21 cellular contexts compared by ENCODE assay signal in the genomic region with DNA sequence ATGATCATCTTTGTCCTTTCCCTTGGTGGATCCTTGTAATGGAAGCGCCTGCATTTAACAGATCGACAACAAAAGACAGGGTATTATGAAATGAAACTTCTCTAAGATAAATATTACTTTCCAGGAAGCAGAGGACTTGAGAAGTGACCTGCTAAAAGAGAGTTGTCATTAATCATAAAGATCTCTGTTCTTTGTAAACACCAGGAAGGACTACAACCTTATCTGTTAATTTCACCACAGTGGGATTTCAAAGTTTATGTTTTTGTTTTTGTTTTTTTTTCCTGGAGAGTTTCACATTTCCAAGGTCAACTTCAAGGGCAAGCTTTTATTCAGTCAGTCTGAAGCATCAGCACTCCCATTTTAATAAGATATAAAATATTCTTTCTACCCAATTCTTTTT.
A peak's percentile ranks its signal among the peaks of the same experiment; 100 is the strongest.
DNase-seq lines count a peak whose midpoint lies in the region; ATAC-seq, FAIRE-seq and TF ChIP-seq lines count a peak whose summit lies in the region.
"Had no signal": no experiment of that assay in that cellular context is flagged by ENCODE, and none has a peak within 500 bp of the region (broad histone marks: within the 10 kb centered on the region; RNA-seq: fewer than 3 reads in every experiment).

No MANE protein-coding gene starts in this region.

- WGBS in IMR-90 (ENCODE audit: extremely low coverage in 2 of 2, insufficient read length in 1 of 2), 2 experiments, result no CpG with 5 or more reads among the region's 2 CpGs
- 0% methylated on average over 2 of the region's 2 CpGs for WGBS in HepG2 (ENCODE audit: low lambda C conversion rate)

- BruUV-seq in IMR-90 (replicated peaks; lab: Mats Ljungman, UMichigan) (no TSS peak), HepG2 (replicated peaks; lab: Mats Ljungman, UMichigan) (no TSS peak)

- H3K36me3 ChIP-seq in HEK293 (ENCODE audit: control insufficient read depth in 2 of 2, insufficient read depth in 1 of 2, low read length in 2 of 2) (no peaks in the 10 kb centered on the region), IMR-90 (ENCODE audit: control insufficient read depth, insufficient read depth, low read length) (no peaks in the 10 kb centered on the region), right atrium auricular region (no peaks in the 10 kb centered on the region), HepG2 (replicated peaks in 1 of 2; ENCODE audit: control insufficient read depth in 1 of 2, insufficient read depth in 2 of 2, low read length in 2 of 2) (no peaks in the 10 kb centered on the region)
- H3K36me3 ChIP-seq: BLaER1 had no signal

- H3K18ac ChIP-seq in IMR-90 (ENCODE audit: low read depth, low read length), result no peak overlapping the region

- H2BK15ac ChIP-seq in IMR-90 (ENCODE audit: low read depth, low read length), result no peak overlapping the region

- H3K4me2 ChIP-seq in IMR-90 (ENCODE audit: low read depth, low read length) (no peak overlapping the region), HepG2 (ENCODE audit: low read depth, low read length) (no peak overlapping the region)
- H3K4me2 ChIP-seq: BLaER1, GM23338 had no signal

- no peak overlapping the region for H3K14ac ChIP-seq in IMR-90 (replicated peaks; ENCODE audit: low read depth, low read length)

- H3K36me3 Mint-ChIP-seq in nephron (ENCODE audit: low read depth), result no peaks in the 10 kb centered on the region
- H3K36me3 Mint-ChIP-seq in activated CD8-positive, alpha-beta T cell treated with anti-CD3 and anti-CD28 coated beads, Interleukin-2, amount 10 ng/mL, durations not matched to agents 7 days and 5 days (ENCODE audit: low read depth), result no peaks in the 10 kb centered on the region
- H3K36me3 Mint-ChIP-seq: CD4-positive, CD25-positive, alpha-beta regulatory T cell; CD8-positive, alpha-beta T cell had no signal

- no peak overlapping the region for H2AK9ac ChIP-seq in IMR-90 (replicated peaks; ENCODE audit: low read depth, low read length, poor library complexity)

- H2AK5ac ChIP-seq in IMR-90 (ENCODE audit: low read depth, low read length), result no peak overlapping the region

- H2BK5ac ChIP-seq in IMR-90 (ENCODE audit: low read depth, low read length, poor library complexity, severe bottlenecking), result no peak overlapping the region

- no peak for FAIRE-seq in HepG2 (lab: Jason Lieb, UNC)
- FAIRE-seq: GM12878 had no signal

- TF ChIP-seq EP300 in HepG2 (IDR thresholded peaks at IDR 0.05; ENCODE audit: low read depth in 2 of 2, low read length in 2 of 2), result no peak
- TF ChIP-seq EP300 in HepG2 (CRISPR knock-in tag; IDR thresholded peaks at IDR 0.05; ENCODE audit: borderline replicate concordance), result no peak

- peak overlapping the region; percentile 55 to 76 (median 72) for H3K27ac Mint-ChIP-seq in nephron
- H3K27ac Mint-ChIP-seq in activated CD8-positive, alpha-beta T cell treated with anti-CD3 and anti-CD28 coated beads, Interleukin-2, amount 10 ng/mL, durations not matched to agents 7 days and 5 days, result no peak overlapping the region
- H3K27ac Mint-ChIP-seq: B cell; CD4-positive, CD25-positive, alpha-beta regulatory T cell; CD8-positive, alpha-beta T cell; GM23338; H9 had no signal

- POLR2A ChIA-PET in HEK293 (lab: Yijun Ruan, JAX), result interaction anchor here (0.6 kb wide), 2 partner anchors 154 to 321 kb away, joined by 3 read pairs; no protein-coding TSS in a partner anchor
- POLR2A ChIA-PET in IMR-90 (lab: Charles Lee; ENCODE audit: unreplicated experiment), result no interaction called here
- POLR2A ChIA-PET in HepG2 (lab: Yijun Ruan, JAX), result no interaction called here
- POLR2A ChIA-PET in activated CD8-positive, alpha-beta T cell treated with anti-CD3 and anti-CD28 coated beads, Interleukin-2, amount 10 ng/mL, durations not matched to agents 7 days and 5 days (lab: Charles Lee), result no interaction called here

- H2BK120ac ChIP-seq in IMR-90 (ENCODE audit: low read depth, low read length), result peak overlapping the region; percentile 86

- H2AFZ ChIP-seq in IMR-90 (replicated peaks; ENCODE audit: low read length, poor library complexity) (no peak overlapping the region), HepG2 (ENCODE audit: low read length) (no peak overlapping the region)
- H2AFZ ChIP-seq: GM23338 had no signal

- no peak overlapping the region; the same call in 1 of the 2 replicates for H3K4ac ChIP-seq in IMR-90 (ENCODE audit: low read depth, low read length)

- TF ChIP-seq POLR2A in IMR-90 (IDR thresholded peaks at IDR 0.05; ENCODE audit: low read depth, low read length), result no peak
- no peak for TF ChIP-seq POLR2A in HepG2 (IDR thresholded peaks at IDR 0.05; ENCODE audit: insufficient read depth in 1 of 2, low read depth in 2 of 2, low read length in 2 of 2)

- TF ChIP-seq RAD21 in IMR-90 (IDR thresholded peaks at IDR 0.05; ENCODE audit: low read length) (no peak), HepG2 (CRISPR knock-in tag; IDR thresholded peaks at IDR 0.05) (no peak)

- no peak for ATAC-seq in IMR-90 (ENCODE audit: low read depth)
- ATAC-seq in HepG2, result no peak
- no peak for ATAC-seq in activated CD8-positive, alpha-beta T cell treated with anti-CD3 and anti-CD28 coated beads, Interleukin-2, amount 10 ng/mL, durations not matched to agents 7 days and 5 days
- ATAC-seq: CD8-positive, alpha-beta T cell; GM12878; GM23338; HCT116 had no signal

- DNase-seq in IMR-90 (no peak), fibroblast of the aortic adventitia (ENCODE audit: low read depth) (peak; percentile 15), right atrium auricular region (ENCODE audit: low spot score) (no peak), HepG2 (ENCODE audit: low spot score) (no peak)
- DNase-seq in activated CD8-positive, alpha-beta T cell treated with anti-CD3 and anti-CD28 coated beads, Interleukin-2, amount 10 ng/mL, durations not matched to agents 7 days and 5 days, result no peak
- DNase-seq: Caco-2; CD4-positive, CD25-positive, alpha-beta regulatory T cell; CD8-positive, alpha-beta T cell; DMS 273 treated with DMSO at 0.1 percent for 48 hours; DMS79; EL; GDM1; H9 had no signal

- H4K5ac ChIP-seq in IMR-90 (ENCODE audit: low read depth, low read length), result no peak overlapping the region; the same call in 1 of the 2 replicates

- in situ Hi-C loops in IMR-90 (cut with MboI; ENCODE audit: low sequenced_read_pairs), result no loop called here
- in situ Hi-C loops in HepG2 (cut with HindIII; ENCODE audit: extremely low pct_ligation_motif_present, low pct_unique_long_range_greater_than_20kb), result no loop called here

- no peak overlapping the region for H3K23ac ChIP-seq in IMR-90 (ENCODE audit: low read depth, low read length)

- H2BK20ac ChIP-seq in IMR-90 (ENCODE audit: low read depth, low read length), result peak overlapping the region; percentile 46; the same call in 1 of the 2 replicates

- H4K20me1 ChIP-seq in IMR-90 (ENCODE audit: insufficient read depth, low read length), result no peaks in the 10 kb centered on the region
- H4K20me1 ChIP-seq in HepG2 (ENCODE audit: insufficient read depth, low read length), result no peaks in the 10 kb centered on the region
- H4K20me1 ChIP-seq: BLaER1 had no signal

- no peaks in the 10 kb centered on the region for H3K27me3 Mint-ChIP-seq in nephron (ENCODE audit: low read depth)
- no peaks in the 10 kb centered on the region for H3K27me3 Mint-ChIP-seq in activated CD8-positive, alpha-beta T cell treated with anti-CD3 and anti-CD28 coated beads, Interleukin-2, amount 10 ng/mL, durations not matched to agents 7 days and 5 days (ENCODE audit: low read depth)
- H3K27me3 Mint-ChIP-seq: CD4-positive, CD25-positive, alpha-beta regulatory T cell had no signal

- CTCF ChIA-PET in HEK293 (lab: Yijun Ruan, JAX) (no interaction called here), IMR-90 (lab: Yijun Ruan, JAX) (no interaction called here), HepG2 (lab: Yijun Ruan, JAX; ENCODE audit: low intra/inter-chr PET ratio, low total read pairs) (no interaction called here)
- CTCF ChIA-PET in activated CD8-positive, alpha-beta T cell treated with anti-CD3 and anti-CD28 coated beads, Interleukin-2, amount 10 ng/mL, durations not matched to agents 7 days and 5 days (lab: Charles Lee), result no interaction called here

- 0 out of 4 replicates have a peak overlapping the region, but pooled peaks of 1 of the 2 experiments have one; percentile 5 for H4K8ac ChIP-seq in IMR-90 (ENCODE audit: low read depth in 2 of 2, low read length in 2 of 2)

- H3K9me1 ChIP-seq in IMR-90 (ENCODE audit: insufficient read depth, low read length), result no peaks in the 10 kb centered on the region

- H3K4me3 Mint-ChIP-seq in nephron, result no peak overlapping the region
- H3K4me3 Mint-ChIP-seq in activated CD8-positive, alpha-beta T cell treated with anti-CD3 and anti-CD28 coated beads, Interleukin-2, amount 10 ng/mL, durations not matched to agents 7 days and 5 days, result no peak overlapping the region
- H3K4me3 Mint-ChIP-seq: B cell; CD4-positive, CD25-positive, alpha-beta regulatory T cell; CD8-positive, alpha-beta T cell; GM23338; H9 had no signal

- H3K27ac ChIP-seq in HEK293 (ENCODE audit: extremely low read depth, low read depth, low read length) (no peak overlapping the region), IMR-90 (ENCODE audit: insufficient read depth, low read length) (no peak overlapping the region), right atrium auricular region (no peak overlapping the region), HepG2 (ENCODE audit: extremely low read length, insufficient read depth, low read length) (no peak overlapping the region)
- H3K27ac ChIP-seq: BLaER1, C4-2B had no signal

- dilution Hi-C loops in IMR-90 (cut with HindIII; ENCODE audit: low sequenced_read_pairs, unreplicated experiment), result no loop called here

- H3K4me1 Mint-ChIP-seq in nephron, result peaks cover 30% of the 10 kb centered on the region
- no peaks in the 10 kb centered on the region for H3K4me1 Mint-ChIP-seq in activated CD8-positive, alpha-beta T cell treated with anti-CD3 and anti-CD28 coated beads, Interleukin-2, amount 10 ng/mL, durations not matched to agents 7 days and 5 days (ENCODE audit: low read depth)
- H3K4me1 Mint-ChIP-seq: B cell; CD4-positive, CD25-positive, alpha-beta regulatory T cell; GM23338 had no signal

- peak overlapping the region; percentile 16; the same call in 1 of the 2 replicates for H3K56ac ChIP-seq in IMR-90 (ENCODE audit: extremely low read depth, insufficient read depth, low read length)

- no peaks in the 10 kb centered on the region for H3K27me3 ChIP-seq in IMR-90 (ENCODE audit: control insufficient read depth, insufficient read depth, low read length)
- H3K27me3 ChIP-seq in right atrium auricular region, result no peaks in the 10 kb centered on the region
- H3K27me3 ChIP-seq in HepG2 (ENCODE audit: control insufficient read depth in 1 of 2, insufficient read depth in 2 of 2, low read length in 2 of 2), result no peaks in the 10 kb centered on the region
- H3K27me3 ChIP-seq: BLaER1 had no signal

- no peak overlapping the region for H3K9ac ChIP-seq in IMR-90 (ENCODE audit: low read depth, low read length)
- no peak overlapping the region for H3K9ac ChIP-seq in HepG2 (ENCODE audit: insufficient read depth, low read depth, low read length)
- H3K9ac ChIP-seq: BLaER1 had no signal

- TF ChIP-seq CTCF in HEK293 (tag by site-specific recombination; IDR thresholded peaks at IDR 0.05) (no peak), IMR-90 (conservative IDR thresholded peaks at IDR 0.05; ENCODE audit: low read depth, low read length) (no peak), fibroblast of the aortic adventitia (IDR thresholded peaks at IDR 0.05; ENCODE audit: insufficient read depth, low read length) (no peak), nephron (IDR thresholded peaks at IDR 0.05; ENCODE audit: unreplicated experiment in 3 of 3) (no peak), right atrium auricular region (IDR thresholded peaks at IDR 0.05) (no peak), HepG2 (CRISPR knock-in tag; IDR thresholded peaks at IDR 0.05) (no peak)

- intact Hi-C loops in IMR-90 (cut with micrococcal nuclease) (loop anchor here (10.0 kb wide), 1 partner anchor 151 kb away; no protein-coding TSS in a partner anchor), HepG2 (cut with micrococcal nuclease; ENCODE audit: unreplicated experiment) (no loop called here)

- H3K9me3 ChIP-seq in HEK293 (ENCODE audit: control insufficient read depth, insufficient read depth, low read depth, low read length) (no peaks in the 10 kb centered on the region), IMR-90 (ENCODE audit: control insufficient read depth, insufficient read depth, low read length) (no peaks in the 10 kb centered on the region), right atrium auricular region (no peaks in the 10 kb centered on the region), HepG2 (ENCODE audit: low read length) (no peaks in the 10 kb centered on the region)
- H3K9me3 ChIP-seq: BLaER1, Caco-2 had no signal

- peaks cover 3% of the 10 kb centered on the region for H3K9me3 Mint-ChIP-seq in nephron
- H3K9me3 Mint-ChIP-seq in activated CD8-positive, alpha-beta T cell treated with anti-CD3 and anti-CD28 coated beads, Interleukin-2, amount 10 ng/mL, durations not matched to agents 7 days and 5 days (ENCODE audit: insufficient read depth), result no peaks in the 10 kb centered on the region
- H3K9me3 Mint-ChIP-seq: GM23338, H9 had no signal

- no peaks in the 10 kb centered on the region for H3K79me2 ChIP-seq in HepG2 (ENCODE audit: insufficient read depth, low read length)

- H3K4me3 ChIP-seq in HEK293 (ENCODE audit: low read depth, low read length) (no peak overlapping the region), IMR-90 (ENCODE audit: insufficient read depth, low read depth, low read length) (no peak overlapping the region), fibroblast of the aortic adventitia (ENCODE audit: low read depth, low read length) (no peak overlapping the region), right atrium auricular region (no peak overlapping the region), HepG2 (replicated peaks in 1 of 3; ENCODE audit: insufficient read depth in 1 of 3, low read depth in 2 of 3, low read length in 3 of 3) (no peak overlapping the region)
- H3K4me3 ChIP-seq: BLaER1, GM12878, GM23338 had no signal

- H4K91ac ChIP-seq in IMR-90 (ENCODE audit: insufficient read depth, low read depth, low read length), result peak overlapping the region; percentile 15; the same call in 1 of the 2 replicates

- no peaks in the 10 kb centered on the region for H3K79me1 ChIP-seq in IMR-90 (ENCODE audit: low read depth in 1 of 2, low read length in 2 of 2)

- peaks cover 3% of the 10 kb centered on the region; the same call in 1 of the 2 replicates for H3K4me1 ChIP-seq in HEK293 (ENCODE audit: control insufficient read depth, insufficient read depth, low read length)
- peaks cover 13% of the 10 kb centered on the region for H3K4me1 ChIP-seq in IMR-90 (ENCODE audit: control insufficient read depth, insufficient read depth, low read length)
- no peaks in the 10 kb centered on the region for H3K4me1 ChIP-seq in right atrium auricular region
- no peaks in the 10 kb centered on the region for H3K4me1 ChIP-seq in HepG2 (ENCODE audit: insufficient read depth, low read length)
- H3K4me1 ChIP-seq: Caco-2 had no signal
